Comparison of ENCODE assay signal across 15 cellular contexts in genomic region chr1:57796609-57797008, GRCh38.
A peak's percentile ranks its signal among the peaks of the same experiment; 100 is the strongest.
DNase-seq lines count a peak whose midpoint lies in the region; FAIRE-seq and TF ChIP-seq lines count a peak whose summit lies in the region.
"Had no signal": no experiment of that assay in that cellular context is flagged by ENCODE, and none has a peak within 500 bp of the region (broad histone marks: within the 10 kb centered on the region; RNA-seq: fewer than 3 reads in every experiment).

No MANE protein-coding gene starts in this region.

- no peaks in the 10 kb centered on the region for H3K79me2 ChIP-seq in H9 (ENCODE audit: insufficient read depth, low read length)

- no peak overlapping the region for H3K23ac ChIP-seq in H9 (ENCODE audit: insufficient read length, low read depth, low read length)

- H3K4me1 ChIP-seq in H9 (ENCODE audit: insufficient read depth, low read length), result peaks cover 3% of the 10 kb centered on the region; the same call in 1 of the 2 replicates
- H3K4me1 ChIP-seq: upper lobe of right lung had no signal

- peak overlapping the region in 1 of 3 experiments; percentile 37; a peak in 2 of 7 replicates for H3K27ac Mint-ChIP-seq in H9
- H3K27ac Mint-ChIP-seq in activated T-helper 2 cell treated with anti-CD3 and anti-CD28 coated beads, Interferon-gamma antibody, Interleukin-2, Interleukin-4, amounts not matched to agents 10 μg/mL and 5 μg/mL and 100 μg/mL, durations not matched to agents 14 hours and 24 hours and 36 hours, result no peak overlapping the region
- H3K27ac Mint-ChIP-seq: activated naive CD8-positive, alpha-beta T cell treated with anti-CD3 and anti-CD28 coated beads for 36 hours; CD14-positive monocyte had no signal

- no peak overlapping the region for H4K91ac ChIP-seq in H9 (ENCODE audit: insufficient read length, low read depth, low read length)

- no peak for FAIRE-seq in urothelium cell line (lab: Jason Lieb, UNC)
- FAIRE-seq in HTR-8/SVneo (lab: Jason Lieb, UNC), result no peak
- FAIRE-seq: G401.6 had no signal

- no peaks in the 10 kb centered on the region for H3K23me2 ChIP-seq in H9 (ENCODE audit: insufficient read length, low read depth, low read length, poor library complexity, severe bottlenecking)

- H3K27me3 ChIP-seq in H9 (ENCODE audit: insufficient read depth, low read length), result no peaks in the 10 kb centered on the region
- H3K27me3 ChIP-seq: upper lobe of right lung had no signal

- H4K20me1 ChIP-seq in H9 (ENCODE audit: control insufficient read depth, insufficient read depth, insufficient read length), result no peaks in the 10 kb centered on the region

- DNase-seq in H9 (peak; percentile 30), RWPE1 (ENCODE audit: low spot score) (peak; percentile 38), epithelial cell of proximal tubule (ENCODE audit: low read depth) (peak; percentile 56), urothelium cell line (ENCODE audit: low spot score) (peak; percentile 57), cerebellar nuclear complex (lab: John Stamatoyannopoulos, UW) (no peak), HTR-8/SVneo (ENCODE audit: insufficient read length, low spot score) (no peak)
- DNase-seq in activated T-helper 2 cell treated with anti-CD3 and anti-CD28 coated beads, Interferon-gamma antibody, Interleukin-2, Interleukin-4, amounts not matched to agents 10 μg/mL and 5 μg/mL and 100 μg/mL, durations not matched to agents 14 hours and 24 hours and 36 hours (ENCODE audit: low spot score), result no peak
- DNase-seq: activated naive CD8-positive, alpha-beta T cell treated with anti-CD3 and anti-CD28 coated beads for 36 hours; NK-92 treated with Interleukin-12 subunit alpha and Interleukin-12 subunit beta, amount 100 ng/mL, for 24 hours; stimulated activated naive CD4-positive, alpha-beta T cell; upper lobe of right lung had no signal

- no peak overlapping the region for H2AFZ ChIP-seq in H9 (ENCODE audit: low read length)

- H2BK120ac ChIP-seq in H9 (ENCODE audit: low read depth, low read length, poor library complexity, severe bottlenecking), result no peak overlapping the region

- H3K9me3 ChIP-seq in H9 (ENCODE audit: control insufficient read depth, low read depth, low read length), result no peaks in the 10 kb centered on the region
- H3K9me3 ChIP-seq: upper lobe of right lung had no signal

- TF ChIP-seq CTCF in H9 (conservative IDR thresholded peaks at IDR 0.05) (no peak), RWPE1 (conservative IDR thresholded peaks at IDR 0.05; ENCODE audit: low read depth) (no peak), epithelial cell of proximal tubule (conservative IDR thresholded peaks at IDR 0.05; ENCODE audit: low read depth, low read length) (no peak)

- H3T11ph ChIP-seq in H9 (ENCODE audit: low read length), result no peak overlapping the region

- H2BK15ac ChIP-seq in H9 (ENCODE audit: low read depth, low read length), result no peak overlapping the region

- POLR2A ChIA-PET in RWPE1 (lab: Yijun Ruan, JAX; ENCODE audit: low non-redundant PET), result no interaction called here

- no peak overlapping the region for H2BK5ac ChIP-seq in H9 (ENCODE audit: insufficient read length, low read length)

- H3K4me3 Mint-ChIP-seq in H9, result no peak overlapping the region
- no peak overlapping the region for H3K4me3 Mint-ChIP-seq in activated T-helper 2 cell treated with anti-CD3 and anti-CD28 coated beads, Interferon-gamma antibody, Interleukin-2, Interleukin-4, amounts not matched to agents 10 μg/mL and 5 μg/mL and 100 μg/mL, durations not matched to agents 14 hours and 24 hours and 36 hours (ENCODE audit: low read depth)
- H3K4me3 Mint-ChIP-seq: activated naive CD8-positive, alpha-beta T cell treated with anti-CD3 and anti-CD28 coated beads for 36 hours; CD14-positive monocyte; neural crest cell had no signal

- intact Hi-C loops in activated T-helper 2 cell treated with anti-CD3 and anti-CD28 coated beads, Interferon-gamma antibody, Interleukin-2, Interleukin-4, amounts not matched to agents 10 μg/mL and 5 μg/mL and 100 μg/mL, durations not matched to agents 14 hours and 24 hours and 36 hours (cut with micrococcal nuclease), result no loop called here

- no CpG with 5 or more reads among the region's 2 CpGs for WGBS in H9 (ENCODE audit: extremely low coverage, insufficient read length, low lambda C conversion rate)

- H3K56ac ChIP-seq in H9 (ENCODE audit: insufficient read length, low read depth, low read length), result no peak overlapping the region

- no peak overlapping the region for H3K4me3 ChIP-seq in epithelial cell of proximal tubule (ENCODE audit: low read depth, low read length)
- H3K4me3 ChIP-seq: upper lobe of right lung had no signal

- peaks cover 23 to 35% of the 10 kb centered on the region in 2 experiments for H3K4me1 Mint-ChIP-seq in H9
- H3K4me1 Mint-ChIP-seq in activated T-helper 2 cell treated with anti-CD3 and anti-CD28 coated beads, Interferon-gamma antibody, Interleukin-2, Interleukin-4, amounts not matched to agents 10 μg/mL and 5 μg/mL and 100 μg/mL, durations not matched to agents 14 hours and 24 hours and 36 hours (ENCODE audit: low read depth), result no peaks in the 10 kb centered on the region
- H3K4me1 Mint-ChIP-seq: activated naive CD8-positive, alpha-beta T cell treated with anti-CD3 and anti-CD28 coated beads for 36 hours; CD14-positive monocyte; neural crest cell had no signal

- CTCF ChIA-PET in RWPE1 (lab: Yijun Ruan, JAX), result no interaction called here

- no peaks in the 10 kb centered on the region for H3K27me3 Mint-ChIP-seq in H9 (ENCODE audit: low read depth)
- no peaks in the 10 kb centered on the region for H3K27me3 Mint-ChIP-seq in activated T-helper 2 cell treated with anti-CD3 and anti-CD28 coated beads, Interferon-gamma antibody, Interleukin-2, Interleukin-4, amounts not matched to agents 10 μg/mL and 5 μg/mL and 100 μg/mL, durations not matched to agents 14 hours and 24 hours and 36 hours (ENCODE audit: low read depth)

- no peak overlapping the region for H3K9ac ChIP-seq in H9 (ENCODE audit: extremely low read depth, insufficient read length, low read length)

- no peak overlapping the region for H3K4ac ChIP-seq in H9 (ENCODE audit: low read depth, low read length)

- H3K9me3 Mint-ChIP-seq in H9, result no peaks in the 10 kb centered on the region
- H3K9me3 Mint-ChIP-seq in activated T-helper 2 cell treated with anti-CD3 and anti-CD28 coated beads, Interferon-gamma antibody, Interleukin-2, Interleukin-4, amounts not matched to agents 10 μg/mL and 5 μg/mL and 100 μg/mL, durations not matched to agents 14 hours and 24 hours and 36 hours, result no peaks in the 10 kb centered on the region
- H3K9me3 Mint-ChIP-seq: activated naive CD8-positive, alpha-beta T cell treated with anti-CD3 and anti-CD28 coated beads for 36 hours; neural crest cell had no signal

- no peak overlapping the region for H3K14ac ChIP-seq in H9 (ENCODE audit: insufficient read depth, low read length)

- no peaks in the 10 kb centered on the region for H3K36me3 Mint-ChIP-seq in H9 (ENCODE audit: insufficient read depth in 1 of 3, low read depth in 3 of 3)
- no peaks in the 10 kb centered on the region for H3K36me3 Mint-ChIP-seq in activated T-helper 2 cell treated with anti-CD3 and anti-CD28 coated beads, Interferon-gamma antibody, Interleukin-2, Interleukin-4, amounts not matched to agents 10 μg/mL and 5 μg/mL and 100 μg/mL, durations not matched to agents 14 hours and 24 hours and 36 hours (ENCODE audit: low read depth)
- H3K36me3 Mint-ChIP-seq: activated naive CD8-positive, alpha-beta T cell treated with anti-CD3 and anti-CD28 coated beads for 36 hours; CD14-positive monocyte had no signal

- no peak overlapping the region for H2AK5ac ChIP-seq in H9 (ENCODE audit: insufficient read length, low read length)

- no peak overlapping the region for H3K18ac ChIP-seq in H9 (ENCODE audit: insufficient read length, low read depth, low read length)

- no peak overlapping the region for H3K27ac ChIP-seq in H9 (ENCODE audit: insufficient read length, low read depth, low read length)
- no peak overlapping the region for H3K27ac ChIP-seq in RWPE1
- H3K27ac ChIP-seq: upper lobe of right lung, VCaP had no signal

- H2BK12ac ChIP-seq in H9 (ENCODE audit: insufficient read length, low read depth, low read length), result no peak overlapping the region

- no peak overlapping the region for H3K4me2 ChIP-seq in H9 (ENCODE audit: insufficient read depth, insufficient read length, low read length)

- H4K8ac ChIP-seq in H9 (replicated peaks; ENCODE audit: insufficient read length, low read depth, low read length), result no peak overlapping the region

- no peaks in the 10 kb centered on the region for H3K79me1 ChIP-seq in H9 (ENCODE audit: insufficient read depth, low read depth, low read length, poor library complexity, severe bottlenecking)

- no peak overlapping the region for H4K5ac ChIP-seq in H9 (ENCODE audit: insufficient read length, low read depth, low read length)

- no peak overlapping the region for H2BK20ac ChIP-seq in H9 (ENCODE audit: low read depth, low read length, poor library complexity, severe bottlenecking)

Comparison
In these comparisons a context has a peak if more than half of its experiments do, and no peak if none do; other contexts are left out.
1. DNase-seq: peak in H9 (single experiment), RWPE1 (single experiment), epithelial cell of proximal tubule (single experiment) and urothelium cell line (single experiment); none in activated T-helper 2 cell treated with anti-CD3 and anti-CD28 coated beads, Interferon-gamma antibody, Interleukin-2, Interleukin-4, amounts not matched to agents 10 μg/mL and 5 μg/mL and 100 μg/mL, durations not matched to agents 14 hours and 24 hours and 36 hours (single experiment), cerebellar nuclear complex (0 of 2) and HTR-8/SVneo (single experiment).